ENCODE assay signal across 23 cellular contexts in genomic region chr15:92083190-92083589, GRCh38.
DNase-seq lines count a peak whose midpoint lies in the region; ATAC-seq, FAIRE-seq and TF ChIP-seq lines count a peak whose summit lies in the region.
"Had no signal": no experiment of that assay in that cellular context is flagged by ENCODE, and none has a peak within 500 bp of the region (broad histone marks: within the 10 kb centered on the region; RNA-seq: fewer than 3 reads in every experiment).

No MANE protein-coding gene starts in this region.

- TF ChIP-seq POLR2A in heart left ventricle (IDR thresholded peaks at IDR 0.05), result no peak

- no peak for DNase-seq in Right ventricle myocardium inferior (ENCODE audit: missing footprints)
- no peak for DNase-seq in right atrium auricular region (ENCODE audit: low spot score)
- peak in 1 of 5 donors; percentile 49 for DNase-seq in heart left ventricle
- DNase-seq in psoas muscle, result no peak
- no peak for DNase-seq in RCC 7860 (ENCODE audit: low spot score)
- DNase-seq in COR-L47 (lab: John Stamatoyannopoulos, UW), result no peak
- DNase-seq in stimulated activated CD4-positive, alpha-beta T cell treated with anti-CD3 and anti-CD28 coated beads, Interleukin-2, amount 100 ng/mL, for 24 hours, result no peak
- DNase-seq: 8988T; ACHN; BE2C; CD4-positive, CD25-positive, alpha-beta regulatory T cell; GM23248; H9; KBM-7; MV-4-11; NCI-H1105; NCI-H1436 treated with DMSO at 0.1 percent for 48 hours; NCI-H187 treated with DMSO at 0.1 percent for 48 hours; NCI-H2171 treated with DMSO at 0.1 percent for 48 hours; NCI-H345; NCI-H510A treated with DMSO at 0.1 percent for 48 hours had no signal

- ATAC-seq in Right ventricle myocardium inferior, result peak; percentile 79
- ATAC-seq in heart left ventricle, result peak; percentile 70 to 79 (median 72)
- peak; percentile 43 to 91 (median 84) for ATAC-seq in psoas muscle

- intact Hi-C loops in Right ventricle myocardium inferior (cut with DNase I) (loop anchor here (2.0 to 10.0 kb wide), 2 partner anchors 376 to 548 kb away; no protein-coding TSS in a partner anchor), heart left ventricle (cut with DNase I) (loop anchor here (2.0 to 10.0 kb wide), 9 partner anchors 374 to 781 kb away; no protein-coding TSS in a partner anchor), psoas muscle (cut with DNase I) (loop anchor here (2.0 to 5.0 kb wide), 2 partner anchors 376 to 781 kb away; no protein-coding TSS in a partner anchor)

- H3K9me3 ChIP-seq in right atrium auricular region (no peaks in the 10 kb centered on the region), heart left ventricle (no peaks in the 10 kb centered on the region), psoas muscle (no peaks in the 10 kb centered on the region)
- H3K9me3 ChIP-seq: BE2C had no signal

- no peak for TF ChIP-seq CTCF in right atrium auricular region (IDR thresholded peaks at IDR 0.05)
- no peak for TF ChIP-seq CTCF in heart left ventricle (IDR thresholded peaks at IDR 0.05)
- TF ChIP-seq CTCF in psoas muscle (IDR thresholded peaks at IDR 0.05), result no peak

- H3K27me3 ChIP-seq in right atrium auricular region, result no peaks in the 10 kb centered on the region
- no peaks in the 10 kb centered on the region for H3K27me3 ChIP-seq in heart left ventricle
- H3K27me3 ChIP-seq in psoas muscle (ENCODE audit: insufficient read depth in 3 of 3, low read length in 2 of 3), result no peaks in the 10 kb centered on the region
- H3K27me3 ChIP-seq: BE2C had no signal

- H3K27ac ChIP-seq in right atrium auricular region (peak overlapping the region in 1 of 2 donors; percentile 13), heart left ventricle (peak overlapping the region in 9 of 12 donors; percentile 1 to 55 (median 14)), psoas muscle (no peak overlapping the region)
- H3K27ac ChIP-seq: GM23248 had no signal

- H3K4me1 ChIP-seq in right atrium auricular region, result peaks cover 0 to 16% of the 10 kb centered on the region in 2 donors
- peaks cover 4 to 27% (median 17%) of the 10 kb centered on the region in 12 donors for H3K4me1 ChIP-seq in heart left ventricle
- peaks cover 14% of the 10 kb centered on the region for H3K4me1 ChIP-seq in psoas muscle

- H3K36me3 ChIP-seq in right atrium auricular region (no peaks in the 10 kb centered on the region), heart left ventricle (no peaks in the 10 kb centered on the region), psoas muscle (ENCODE audit: insufficient read depth in 1 of 2, low read depth in 1 of 2) (no peaks in the 10 kb centered on the region)
- H3K36me3 ChIP-seq: BE2C had no signal

- WGBS in heart left ventricle, 4 donors, result 59 to 66% (median 63%) methylated on average over 4 of the region's 4 CpGs
- WGBS in psoas muscle, 3 donors, result 42 to 46% (median 43%) methylated on average over 4 of the region's 4 CpGs

- H3K4me3 ChIP-seq in right atrium auricular region (no peak overlapping the region), heart left ventricle (no peak overlapping the region), psoas muscle (no peak overlapping the region)
- H3K4me3 ChIP-seq: GM23248 had no signal

- no peak for FAIRE-seq in RCC 7860 (lab: Jason Lieb, UNC)
- FAIRE-seq: D721Med, GM18507 had no signal
